In the genomic region with DNA sequence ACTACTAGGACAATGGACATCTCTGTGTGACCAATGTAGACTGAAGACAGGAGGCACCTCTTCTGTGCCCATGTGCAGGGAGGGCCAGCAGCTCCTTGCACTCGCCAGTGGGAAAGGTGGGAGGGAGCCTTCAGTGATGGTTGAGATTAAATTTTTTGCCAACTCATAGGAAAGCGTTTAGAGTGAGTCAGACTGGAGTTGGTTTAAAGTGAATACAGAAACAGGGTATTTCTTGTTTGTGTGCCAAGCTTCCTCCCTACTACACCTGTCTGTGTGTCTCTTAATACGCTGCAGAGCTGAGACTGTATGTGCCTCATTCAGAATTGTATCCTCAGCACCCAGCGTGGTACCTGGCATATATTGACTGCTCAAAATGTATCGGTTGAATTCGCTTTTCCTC, we compare ENCODE assay signal across 17 cellular contexts. TPM values are rescaled to one million over a fixed set of nuclear protein-coding genes. Genes with fewer than 3 reads are reported as not detected.
A peak's percentile ranks its signal among the peaks of the same experiment; 100 is the strongest.
DNase-seq lines count a peak whose midpoint lies in the region; TF ChIP-seq lines count a peak whose summit lies in the region.
"Had no signal": no experiment of that assay in that cellular context is flagged by ENCODE, and none has a peak within 500 bp of the region (broad histone marks: within the 10 kb centered on the region; RNA-seq: fewer than 3 reads in every experiment).

No MANE protein-coding gene starts in this region.

- no peaks in the 10 kb centered on the region for H3K36me3 ChIP-seq in esophagus squamous epithelium
- H3K36me3 ChIP-seq: left ventricle myocardium inferior had no signal

- no peak overlapping the region for H3K4me3 ChIP-seq in esophagus squamous epithelium
- H3K4me3 ChIP-seq: left ventricle myocardium inferior, mucosa of descending colon, skin epidermis had no signal

- intact Hi-C loops in esophagus squamous epithelium (cut with DNase I) = no loop called here

- no peaks in the 10 kb centered on the region for H3K9me3 ChIP-seq in esophagus squamous epithelium
- H3K9me3 ChIP-seq: left ventricle myocardium inferior, mucosa of descending colon had no signal

- peak; percentile 61 for DNase-seq in Daoy (ENCODE audit: low read depth)
- DNase-seq in M059J (ENCODE audit: low read depth) = peak; percentile 77
- peak; percentile 66 for DNase-seq in amniotic epithelial cell (ENCODE audit: low read depth)
- peak; percentile 21 for DNase-seq in kidney tubule cell (ENCODE audit: low spot score)
- no peak for DNase-seq in HCEC 1CT
- DNase-seq in esophagus squamous epithelium (lab: John Stamatoyannopoulos, UW) = no peak
- no peak for DNase-seq in stimulated activated CD4-positive, alpha-beta T cell treated with anti-CD3 and anti-CD28 coated beads, Interleukin-2, amount 100 ng/mL, for 48 hours
- no peak for DNase-seq in NCI-H146 (lab: John Stamatoyannopoulos, UW)
- DNase-seq: activated CD8-positive, alpha-beta memory T cell treated with anti-CD3 and anti-CD28 coated beads for 24 hours; activated T-cell treated with anti-CD3 and anti-CD28 coated beads, Interleukin-2, amount 50 U/mL, for 72 hours; CD4-positive, alpha-beta memory T cell; effector CD4-positive, alpha-beta T cell; left ventricle myocardium inferior; mucosa of descending colon; NCI-H187; stimulated activated naive CD8-positive, alpha-beta T cell treated with anti-CD3 and anti-CD28 coated beads, Interleukin-15, Interleukin-2, amounts not matched to agents 100 U/mL and 50 U/mL, for 24 hours had no signal

- H3K27me3 ChIP-seq in esophagus squamous epithelium = peaks cover 0 to 67% (median 0%) of the 10 kb centered on the region in 4 donors

- peaks cover 20 to 65% (median 41%) of the 10 kb centered on the region in 3 donors for H3K4me1 ChIP-seq in esophagus squamous epithelium

- no peak for TF ChIP-seq CTCF in esophagus squamous epithelium (IDR thresholded peaks at IDR 0.05)

- no peak for TF ChIP-seq POLR2A in esophagus squamous epithelium (IDR thresholded peaks at IDR 0.05)

- WGBS in esophagus squamous epithelium, 2 donors = 39 to 49% methylated on average over 6 of the region's 6 CpGs

- H3K27ac ChIP-seq in esophagus squamous epithelium = no peak overlapping the region
- H3K27ac ChIP-seq: left ventricle myocardium inferior, skin epidermis had no signal

RNA-seq across cellular contexts. Expression of gene COL16A1, which starts 13.5 kb away (rescaled TPM):
- total RNA-seq in Daoy (2014; rRNA removed; shearing (Covaris generic)) = 28.7 and 38.2 TPM in 2 replicates
- total RNA-seq in M059J (2014; rRNA removed; shearing (Covaris generic)) = 2.0 and 4.0 TPM in 2 replicates
- 10 to 100 TPM in 2 of 4 donors, 1 to 10 TPM in 2; 8.8 to 35.5 (median 16.4) TPM for total RNA-seq in esophagus squamous epithelium
- total RNA-seq: CD4-positive, alpha-beta memory T cell had no signal

RNA-seq across cellular contexts. Expression of gene ADGRB2, which starts 46.8 kb away (rescaled TPM):
- 4.7 and 9.4 TPM in 2 replicates for total RNA-seq in Daoy (2014; rRNA removed; shearing (Covaris generic))
- total RNA-seq in M059J (2014; rRNA removed; shearing (Covaris generic)) = 8.3 and 16.7 TPM in 2 replicates
- 1 to 10 TPM in 2 of 4 donors, under 1 TPM in 2; 0.18 to 2.1 (median 0.86) TPM for total RNA-seq in esophagus squamous epithelium

Comparison
In these comparisons a context has a peak if more than half of its experiments do, and no peak if none do; other contexts are left out.
1. DNase-seq: peak in Daoy (single experiment), M059J (single experiment), amniotic epithelial cell (single experiment) and kidney tubule cell (single experiment); none in HCEC 1CT (single experiment), esophagus squamous epithelium (single experiment), stimulated activated CD4-positive, alpha-beta T cell treated with anti-CD3 and anti-CD28 coated beads, Interleukin-2, amount 100 ng/mL, for 48 hours (0 of 2) and NCI-H146 (single experiment).